Comparison of ENCODE assay signal across 8 cellular contexts in the genomic region with DNA sequence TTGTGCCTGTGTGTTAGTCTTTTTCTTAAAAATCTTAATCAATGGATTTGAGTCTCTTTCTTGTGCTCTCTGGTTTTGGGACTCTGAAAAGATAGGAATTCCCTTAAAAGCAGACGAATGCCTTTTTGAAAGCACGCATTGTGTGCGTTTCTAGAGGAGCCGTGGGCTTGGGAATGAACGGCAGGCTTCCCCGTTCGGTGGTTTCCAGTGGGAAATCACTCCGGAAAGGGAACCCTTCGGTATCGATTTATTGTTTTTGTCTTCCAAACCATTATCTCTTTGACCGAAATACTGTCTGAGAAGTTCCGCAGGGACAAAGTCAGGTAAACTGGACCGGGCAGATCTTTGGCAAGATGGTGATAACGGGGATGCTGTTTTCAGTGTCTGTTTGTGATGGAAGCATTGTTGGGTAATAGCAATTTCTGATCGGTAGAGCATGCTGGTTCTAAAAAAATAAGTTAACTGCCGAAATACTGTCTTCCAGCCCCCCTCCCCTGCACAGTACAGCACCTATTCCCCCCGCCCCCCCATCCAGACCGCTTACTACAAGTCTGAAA. TPM values are rescaled to one million over a fixed set of nuclear protein-coding genes. Genes with fewer than 3 reads are reported as not detected.
A peak's percentile ranks its signal among the peaks of the same experiment; 100 is the strongest.
DNase-seq lines count a peak whose midpoint lies in the region; ATAC-seq and TF ChIP-seq lines count a peak whose summit lies in the region.

No MANE protein-coding gene starts in this region.

- TF ChIP-seq CTCF in BJ (IDR thresholded peaks at IDR 0.05; ENCODE audit: insufficient read depth, low read depth, low read length) (no peak), MCF 10A (IDR thresholded peaks at IDR 0.05; ENCODE audit: unreplicated experiment) (no peak)

- peaks cover 2% of the 10 kb centered on the region for H3K4me1 Mint-ChIP-seq in MCF 10A (ENCODE audit: insufficient read depth, unreplicated experiment)

- BruUV-seq in MCF 10A (replicated peaks; lab: Mats Ljungman, UMichigan) = TSS peak; percentile 50

- no peak overlapping the region for H3K4ac ChIP-seq in mesendoderm (ENCODE audit: low read depth, low read length)

- ATAC-seq in aorta (ENCODE audit: low FRiP score) (no peak), HG03139 (IDR thresholded peaks at IDR 0.05; ENCODE audit: unreplicated experiment) (no peak), GM21529 (IDR thresholded peaks at IDR 0.05; ENCODE audit: unreplicated experiment) (no peak)

- H3K79me2 ChIP-seq in mesendoderm (ENCODE audit: control insufficient read depth, insufficient read depth, low read length) = peaks cover 9% of the 10 kb centered on the region

- H3K27ac Mint-ChIP-seq in MCF 10A (ENCODE audit: low read depth, unreplicated experiment) = peak overlapping the region; percentile 8

- intact Hi-C loops in MCF 10A (cut with micrococcal nuclease) = loop anchor here (10.0 kb wide), 1 partner anchor 54 kb away; no protein-coding TSS in a partner anchor
- intact Hi-C loops in aorta (cut with DNase I) = loop anchor here (5.0 to 10.0 kb wide), 8 partner anchors 61 to 564 kb away; no protein-coding TSS in a partner anchor

- peaks cover 4% of the 10 kb centered on the region for H3K79me1 ChIP-seq in mesendoderm (ENCODE audit: low read length)

- no peak overlapping the region for H3K23ac ChIP-seq in mesendoderm (ENCODE audit: low read length)

- H3K56ac ChIP-seq in mesendoderm (ENCODE audit: low read length) = peak overlapping the region; percentile 86

- peak overlapping the region; percentile 71 for H3K18ac ChIP-seq in mesendoderm (ENCODE audit: low read length)

- H2BK120ac ChIP-seq in mesendoderm (ENCODE audit: low read depth, low read length) = no peak overlapping the region

- CTCF ChIA-PET in BJ (lab: Yijun Ruan, JAX) (no interaction called here), MCF 10A (lab: Yijun Ruan, JAX) (interaction anchor here (0.5 to 1.0 kb wide), 3 partner anchors 524 to 705 kb away, joined by 3 read pairs; no protein-coding TSS in a partner anchor)

- H3K36me3 ChIP-seq in BJ (ENCODE audit: control insufficient read depth, insufficient read depth, low read length) (no peaks in the 10 kb centered on the region), HUES48 (ENCODE audit: control insufficient read depth, insufficient read depth, low read length) (no peaks in the 10 kb centered on the region), mesendoderm (ENCODE audit: control insufficient read depth, insufficient read depth, low read length) (no peaks in the 10 kb centered on the region), aorta (ENCODE audit: control insufficient read depth in 1 of 2, insufficient read depth in 2 of 2, low read length in 1 of 2) (no peaks in the 10 kb centered on the region)

- H3K4me1 ChIP-seq in HUES48 (ENCODE audit: control insufficient read depth, insufficient read depth, low read length) (peaks cover 34% of the 10 kb centered on the region), mesendoderm (ENCODE audit: control insufficient read depth, low read depth, low read length) (peaks cover 20% of the 10 kb centered on the region), aorta (ENCODE audit: control insufficient read depth in 1 of 2, insufficient read depth in 2 of 2, low read length in 2 of 2) (peaks cover 0 to 3% of the 10 kb centered on the region in 2 donors)

- H3K36me3 Mint-ChIP-seq in MCF 10A (ENCODE audit: insufficient read depth, unreplicated experiment) = no peaks in the 10 kb centered on the region

- H3K4me3 Mint-ChIP-seq in MCF 10A (ENCODE audit: unreplicated experiment) = peak overlapping the region; percentile 71

- H3K9ac ChIP-seq in HUES48 (ENCODE audit: low read depth, low read length) (no peak overlapping the region), mesendoderm (ENCODE audit: low read length) (peak overlapping the region; percentile 73)

- peak overlapping the region; percentile 84 for H3K4me2 ChIP-seq in mesendoderm (ENCODE audit: low read length)

- H3K4me3 ChIP-seq in BJ (ENCODE audit: low read depth, low read length) (peak overlapping the region; percentile 82), HUES48 (ENCODE audit: low read depth, low read length) (peak overlapping the region; percentile 72), mesendoderm (ENCODE audit: low read length) (peak overlapping the region; percentile 58), aorta (ENCODE audit: low read length in 2 of 2) (peak overlapping the region; percentile 81 to 97)

- H3K27ac ChIP-seq in HUES48 (ENCODE audit: low read depth, low read length) (no peak overlapping the region), mesendoderm (ENCODE audit: low read depth, low read length) (no peak overlapping the region), aorta (ENCODE audit: low read depth in 1 of 2, low read length in 2 of 2) (peak overlapping the region; percentile 31 to 73)

- WGBS in mesendoderm (ENCODE audit: extremely low coverage, insufficient coverage, low lambda C conversion rate) = no CpG with 5 or more reads among the region's 18 CpGs
- WGBS in aorta, 2 donors = 2% methylated on average over 18 of the region's 18 CpGs

- no peaks in the 10 kb centered on the region; the same call in 1 of the 2 replicates for H3K27me3 ChIP-seq in BJ (ENCODE audit: control insufficient read depth, insufficient read depth, low read length)
- H3K27me3 ChIP-seq in HUES48 (ENCODE audit: control insufficient read depth, insufficient read depth, low read length) = peaks cover 25% of the 10 kb centered on the region
- H3K27me3 ChIP-seq in mesendoderm (ENCODE audit: insufficient read depth, low read length, poor library complexity) = no peaks in the 10 kb centered on the region
- H3K27me3 ChIP-seq in aorta (ENCODE audit: control insufficient read depth in 1 of 2, insufficient read depth in 2 of 2, low read length in 1 of 2) = no peaks in the 10 kb centered on the region

- H3K9me3 ChIP-seq in HUES48 (ENCODE audit: control insufficient read depth, insufficient read depth, low read length) = no peaks in the 10 kb centered on the region
- no peaks in the 10 kb centered on the region for H3K9me3 ChIP-seq in aorta (ENCODE audit: control insufficient read depth, low read length)

- no peaks in the 10 kb centered on the region for H3K27me3 Mint-ChIP-seq in MCF 10A (ENCODE audit: insufficient read depth, unreplicated experiment)

- no peak overlapping the region for H2BK5ac ChIP-seq in mesendoderm (ENCODE audit: low read length)

- no peaks in the 10 kb centered on the region for H3K9me3 Mint-ChIP-seq in MCF 10A (ENCODE audit: unreplicated experiment)

- no peak overlapping the region for H2AK5ac ChIP-seq in mesendoderm (ENCODE audit: low read length)

- H2BK15ac ChIP-seq in mesendoderm (replicated peaks; ENCODE audit: low read depth) = peak overlapping the region; percentile 1

- no peak overlapping the region for H4K8ac ChIP-seq in mesendoderm (ENCODE audit: low read depth, low read length)

- DNase-seq in BJ (ENCODE audit: low read depth) (no peak), MCF 10A (ENCODE audit: unreplicated experiment) (no peak), mesendoderm (no peak), aorta (no peak), H4 (ENCODE audit: low spot score) (no peak)

- H4K5ac ChIP-seq in mesendoderm (ENCODE audit: low read length) = no peak overlapping the region

- POLR2A ChIA-PET in BJ (lab: Charles Lee) (no interaction called here), MCF 10A (lab: Yijun Ruan, JAX) (interaction anchor here (0.6 kb wide), 1 partner anchor 543 kb away, joined by 3 read pairs; no protein-coding TSS in a partner anchor)

RNA-seq across cellular contexts. Expression of a gene that starts 0.4 kb away (rescaled TPM):
- polyA plus RNA-seq in BJ (2011; rRNA removed) (2.6 and 2.9 TPM in 2 replicates), aorta (1 to 10 TPM; 1.3 to 5.8 TPM)
- 4.7 and 5.9 TPM in 2 replicates for polyA minus RNA-seq in BJ (2011; rRNA and poly(A)+ RNA removed)
- total RNA-seq in MCF 10A (2022) (4.8 and 4.9 TPM in 2 replicates), aorta (10 to 100 TPM; 42.4 to 85.0 TPM)
- polyA plus RNA-seq in mesendoderm (2013, experiment 1 of 2) = 1.9 TPM
- 1.9 TPM for polyA plus RNA-seq in mesendoderm (2013, experiment 2 of 2)
- total RNA-seq in H4 (2014; rRNA removed; shearing (Covaris generic)) = 2.7 and 3.6 TPM in 2 replicates

Comparison
In these comparisons a context has a peak if more than half of its experiments do, and no peak if none do; other contexts are left out.
1. H3K27ac ChIP-seq: peak in aorta (2 of 2); none in HUES48 (single experiment) and mesendoderm (single experiment).
2. Peak in every context shown above with its lines, with median percentiles within 50 percentile points of each other: H3K4me3 ChIP-seq.